In the genomic region with DNA sequence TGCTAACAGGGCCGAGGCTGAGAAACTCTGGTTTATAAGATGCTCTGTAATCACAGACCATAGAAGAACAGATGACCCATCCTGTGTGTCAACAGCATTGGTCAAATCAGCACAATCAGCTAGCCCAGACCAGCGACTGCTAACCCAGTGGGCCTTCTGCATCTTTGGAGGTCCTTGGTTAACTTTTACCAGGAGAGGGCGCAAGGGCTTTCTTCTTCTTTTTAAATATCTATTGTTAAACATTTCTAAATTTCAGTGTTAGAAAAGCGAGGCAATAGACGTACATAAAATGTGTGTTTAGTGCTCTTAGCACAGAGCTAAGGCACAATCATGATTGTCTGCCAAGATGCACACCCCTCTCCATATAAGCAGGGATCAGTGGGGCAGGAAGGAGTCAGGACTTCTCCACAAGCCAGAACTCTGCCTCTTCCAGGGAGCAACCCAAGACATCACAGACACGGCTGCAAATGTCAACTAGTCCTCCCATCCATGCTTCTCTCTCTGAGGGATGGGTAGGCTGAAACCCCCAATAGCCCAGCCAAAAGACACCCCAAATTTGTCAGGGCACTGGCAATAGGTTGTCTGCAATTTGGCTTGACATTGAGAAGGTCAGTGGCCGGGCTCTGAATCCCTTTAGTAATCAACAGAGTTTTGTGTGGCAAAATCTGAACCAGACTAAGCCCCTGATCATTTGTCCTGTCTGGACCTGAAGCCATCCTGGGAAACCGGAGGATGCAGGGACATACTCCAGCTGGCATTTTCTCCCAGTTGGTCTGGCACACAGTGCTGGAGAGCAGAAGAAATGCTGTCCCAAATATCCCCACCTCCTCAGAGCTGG, we compare ENCODE assay signal across 8 cellular contexts.
A peak's percentile ranks its signal among the peaks of the same experiment; 100 is the strongest.
DNase-seq lines count a peak whose midpoint lies in the region; ATAC-seq and TF ChIP-seq lines count a peak whose summit lies in the region.

No MANE protein-coding gene starts in this region.

- H3K27me3 ChIP-seq in brain microvascular endothelial cell (replicated peaks) (no peaks in the 10 kb centered on the region), kidney epithelial cell (ENCODE audit: control insufficient read depth, insufficient read depth, low read length) (peaks cover 2% of the 10 kb centered on the region)

- no peak overlapping the region for H3K27ac ChIP-seq in brain microvascular endothelial cell

- in situ Hi-C loops in KBM-7 (cut with MboI; ENCODE audit: low pct_unique_long_range_greater_than_20kb, low sequenced_read_pairs), result loop anchor here (25.0 kb wide), 1 partner anchor 181 kb away; a partner anchor contains a TSS
- in situ Hi-C loops in brain microvascular endothelial cell (cut with HindIII; ENCODE audit: low pct_ligation_motif_present, low sequenced_read_pairs), result loop anchor here (10.0 kb wide), 1 partner anchor 193 kb away; no protein-coding TSS in a partner anchor

- H3K36me3 ChIP-seq in brain microvascular endothelial cell (replicated peaks) (no peaks in the 10 kb centered on the region), kidney epithelial cell (ENCODE audit: control insufficient read depth, insufficient read depth, low read length) (no peaks in the 10 kb centered on the region)

- peak in 3 of 4 experiments; percentile 17 to 37 (median 31) for DNase-seq in activated CD4-positive, CD25-positive, alpha-beta regulatory T cell (lab: John Stamatoyannopoulos, UW)
- no peak for DNase-seq in activated CD4-positive, CD25-positive, alpha-beta regulatory T cell treated with anti-CD3 and anti-CD28 coated beads, Interleukin-2, amount 50 U/mL, for 72 hours
- DNase-seq in KBM-7, result peak; percentile 55
- DNase-seq in T-helper 9 cell, result peak; percentile 39
- peak; percentile 59 for DNase-seq in brain microvascular endothelial cell
- no peak for DNase-seq in kidney epithelial cell (ENCODE audit: low read depth)
- peak; percentile 35 to 54 for DNase-seq in stimulated activated CD4-positive, alpha-beta T cell treated with anti-CD3 and anti-CD28 coated beads, Interleukin-4, amount 100 ng/mL, for 4 hours

- TF ChIP-seq CTCF in brain microvascular endothelial cell (IDR thresholded peaks at IDR 0.05; ENCODE audit: low read depth, low read length, missing control alignments), result peak; percentile 73
- TF ChIP-seq CTCF in kidney epithelial cell (IDR thresholded peaks at IDR 0.05; ENCODE audit: insufficient read depth, low read length, poor library complexity, severe bottlenecking), result peak; percentile 63

- ATAC-seq in GM21447 (IDR thresholded peaks at IDR 0.05; ENCODE audit: unreplicated experiment), result no peak

- H3K4me3 ChIP-seq in brain microvascular endothelial cell (ENCODE audit: low read depth, low read length) (no peak overlapping the region), kidney epithelial cell (ENCODE audit: low read depth, low read length) (no peak overlapping the region)

Comparison
In these comparisons a context has a peak if more than half of its experiments do, and no peak if none do; other contexts are left out.
1. DNase-seq: peak in activated CD4-positive, CD25-positive, alpha-beta regulatory T cell (3 of 4), KBM-7 (single experiment), T-helper 9 cell (single experiment), brain microvascular endothelial cell (single experiment) and stimulated activated CD4-positive, alpha-beta T cell treated with anti-CD3 and anti-CD28 coated beads, Interleukin-4, amount 100 ng/mL, for 4 hours (2 of 2); none in activated CD4-positive, CD25-positive, alpha-beta regulatory T cell treated with anti-CD3 and anti-CD28 coated beads, Interleukin-2, amount 50 U/mL, for 72 hours (single experiment) and kidney epithelial cell (single experiment).